In the genomic region with DNA sequence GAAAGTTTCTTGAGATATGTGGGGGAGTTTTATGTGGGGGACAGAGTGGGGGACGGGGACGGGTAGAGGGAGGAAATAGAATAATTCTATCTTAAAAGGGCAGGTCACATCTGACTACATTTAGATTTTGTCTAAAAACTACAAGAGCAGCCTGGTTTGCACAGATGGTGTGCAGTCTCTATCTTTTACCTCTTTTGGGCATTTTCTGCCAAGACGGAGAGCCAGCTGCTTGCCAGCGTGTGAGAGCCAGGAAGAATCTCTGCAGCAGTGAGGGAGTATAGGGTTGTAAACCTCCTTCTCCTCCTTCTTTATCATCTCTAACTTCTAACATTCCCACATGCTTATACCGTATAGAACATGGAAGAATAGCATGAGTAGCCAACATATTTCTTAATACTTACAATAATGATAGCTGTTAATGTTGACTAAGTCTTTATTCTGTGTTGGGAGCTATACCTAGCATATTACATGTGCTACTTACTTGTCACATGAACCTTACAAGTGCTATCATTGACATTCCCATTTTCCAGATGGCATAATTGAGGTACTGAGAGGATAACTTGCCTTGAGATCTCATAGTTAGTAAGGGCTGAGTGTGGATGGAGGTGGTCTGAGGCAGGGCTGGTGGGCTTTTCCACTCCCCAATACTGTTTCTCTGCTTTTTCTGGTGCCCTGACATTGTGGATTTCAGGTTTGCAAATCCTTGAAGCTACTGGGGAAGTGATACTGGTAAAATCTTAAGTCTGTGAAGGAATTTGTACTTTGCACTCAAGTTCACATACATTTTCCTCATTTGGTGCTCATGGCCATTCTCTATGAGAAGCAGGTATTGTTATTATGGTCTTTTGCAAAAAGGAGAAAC, we compare ENCODE assay signal across 1 cellular context.
TF ChIP-seq lines count a peak whose summit lies in the region.

No MANE protein-coding gene starts in this region.

TF ChIP-seq in GM23338, 12 proteins besides CTCF, POLR2A, EP300 and RAD21 (continued from another document):
- TF ChIP-seq, protein P1, sequence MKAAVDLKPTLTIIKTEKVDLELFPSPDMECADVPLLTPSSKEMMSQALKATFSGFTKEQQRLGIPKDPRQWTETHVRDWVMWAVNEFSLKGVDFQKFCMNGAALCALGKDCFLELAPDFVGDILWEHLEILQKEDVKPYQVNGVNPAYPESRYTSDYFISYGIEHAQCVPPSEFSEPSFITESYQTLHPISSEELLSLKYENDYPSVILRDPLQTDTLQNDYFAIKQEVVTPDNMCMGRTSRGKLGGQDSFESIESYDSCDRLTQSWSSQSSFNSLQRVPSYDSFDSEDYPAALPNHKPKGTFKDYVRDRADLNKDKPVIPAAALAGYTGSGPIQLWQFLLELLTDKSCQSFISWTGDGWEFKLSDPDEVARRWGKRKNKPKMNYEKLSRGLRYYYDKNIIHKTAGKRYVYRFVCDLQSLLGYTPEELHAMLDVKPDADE (IDR thresholded peaks at IDR 0.05), result no peak
- TF ChIP-seq NANOG (IDR thresholded peaks at IDR 0.05; ENCODE audit: borderline replicate concordance) (no peak), EZH2phosphoT487 (IDR thresholded peaks at IDR 0.05; ENCODE audit: unreplicated experiment) (no peak), STAT1 (IDR thresholded peaks at IDR 0.05; ENCODE audit: unreplicated experiment) (no peak), ZNF114 (CRISPR knock-in tag; IDR thresholded peaks at IDR 0.05) (no peak)
- TF ChIP-seq, protein P2, sequence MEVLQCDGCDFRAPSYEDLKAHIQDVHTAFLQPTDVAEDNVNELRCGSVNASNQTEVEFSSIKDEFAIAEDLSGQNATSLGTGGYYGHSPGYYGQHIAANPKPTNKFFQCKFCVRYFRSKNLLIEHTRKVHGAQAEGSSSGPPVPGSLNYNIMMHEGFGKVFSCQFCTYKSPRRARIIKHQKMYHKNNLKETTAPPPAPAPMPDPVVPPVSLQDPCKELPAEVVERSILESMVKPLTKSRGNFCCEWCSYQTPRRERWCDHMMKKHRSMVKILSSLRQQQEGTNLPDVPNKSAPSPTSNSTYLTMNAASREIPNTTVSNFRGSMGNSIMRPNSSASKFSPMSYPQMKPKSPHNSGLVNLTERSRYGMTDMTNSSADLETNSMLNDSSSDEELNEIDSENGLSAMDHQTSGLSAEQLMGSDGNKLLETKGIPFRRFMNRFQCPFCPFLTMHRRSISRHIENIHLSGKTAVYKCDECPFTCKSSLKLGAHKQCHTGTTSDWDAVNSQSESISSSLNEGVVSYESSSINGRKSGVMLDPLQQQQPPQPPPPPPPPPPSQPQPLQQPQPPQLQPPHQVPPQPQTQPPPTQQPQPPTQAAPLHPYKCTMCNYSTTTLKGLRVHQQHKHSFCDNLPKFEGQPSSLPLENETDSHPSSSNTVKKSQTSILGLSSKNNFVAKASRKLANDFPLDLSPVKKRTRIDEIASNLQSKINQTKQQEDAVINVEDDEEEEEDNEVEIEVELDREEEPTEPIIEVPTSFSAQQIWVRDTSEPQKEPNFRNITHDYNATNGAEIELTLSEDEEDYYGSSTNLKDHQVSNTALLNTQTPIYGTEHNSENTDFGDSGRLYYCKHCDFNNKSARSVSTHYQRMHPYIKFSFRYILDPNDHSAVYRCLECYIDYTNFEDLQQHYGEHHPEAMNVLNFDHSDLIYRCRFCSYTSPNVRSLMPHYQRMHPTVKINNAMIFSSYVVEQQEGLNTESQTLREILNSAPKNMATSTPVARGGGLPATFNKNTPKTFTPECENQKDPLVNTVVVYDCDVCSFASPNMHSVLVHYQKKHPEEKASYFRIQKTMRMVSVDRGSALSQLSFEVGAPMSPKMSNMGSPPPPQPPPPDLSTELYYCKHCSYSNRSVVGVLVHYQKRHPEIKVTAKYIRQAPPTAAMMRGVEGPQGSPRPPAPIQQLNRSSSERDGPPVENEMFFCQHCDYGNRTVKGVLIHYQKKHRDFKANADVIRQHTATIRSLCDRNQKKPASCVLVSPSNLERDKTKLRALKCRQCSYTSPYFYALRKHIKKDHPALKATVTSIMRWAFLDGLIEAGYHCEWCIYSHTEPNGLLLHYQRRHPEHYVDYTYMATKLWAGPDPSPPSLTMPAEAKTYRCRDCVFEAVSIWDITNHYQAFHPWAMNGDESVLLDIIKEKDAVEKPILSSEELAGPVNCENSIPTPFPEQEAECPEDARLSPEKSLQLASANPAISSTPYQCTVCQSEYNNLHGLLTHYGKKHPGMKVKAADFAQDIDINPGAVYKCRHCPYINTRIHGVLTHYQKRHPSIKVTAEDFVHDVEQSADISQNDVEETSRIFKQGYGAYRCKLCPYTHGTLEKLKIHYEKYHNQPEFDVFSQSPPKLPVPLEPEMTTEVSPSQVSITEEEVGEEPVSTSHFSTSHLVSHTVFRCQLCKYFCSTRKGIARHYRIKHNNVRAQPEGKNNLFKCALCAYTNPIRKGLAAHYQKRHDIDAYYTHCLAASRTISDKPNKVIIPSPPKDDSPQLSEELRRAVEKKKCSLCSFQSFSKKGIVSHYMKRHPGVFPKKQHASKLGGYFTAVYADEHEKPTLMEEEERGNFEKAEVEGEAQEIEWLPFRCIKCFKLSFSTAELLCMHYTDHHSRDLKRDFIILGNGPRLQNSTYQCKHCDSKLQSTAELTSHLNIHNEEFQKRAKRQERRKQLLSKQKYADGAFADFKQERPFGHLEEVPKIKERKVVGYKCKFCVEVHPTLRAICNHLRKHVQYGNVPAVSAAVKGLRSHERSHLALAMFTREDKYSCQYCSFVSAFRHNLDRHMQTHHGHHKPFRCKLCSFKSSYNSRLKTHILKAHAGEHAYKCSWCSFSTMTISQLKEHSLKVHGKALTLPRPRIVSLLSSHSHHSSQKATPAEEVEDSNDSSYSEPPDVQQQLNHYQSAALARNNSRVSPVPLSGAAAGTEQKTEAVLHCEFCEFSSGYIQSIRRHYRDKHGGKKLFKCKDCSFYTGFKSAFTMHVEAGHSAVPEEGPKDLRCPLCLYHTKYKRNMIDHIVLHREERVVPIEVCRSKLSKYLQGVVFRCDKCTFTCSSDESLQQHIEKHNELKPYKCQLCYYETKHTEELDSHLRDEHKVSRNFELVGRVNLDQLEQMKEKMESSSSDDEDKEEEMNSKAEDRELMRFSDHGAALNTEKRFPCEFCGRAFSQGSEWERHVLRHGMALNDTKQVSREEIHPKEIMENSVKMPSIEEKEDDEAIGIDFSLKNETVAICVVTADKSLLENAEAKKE (CRISPR knock-in tag; IDR thresholded peaks at IDR 0.05), result no peak
